In genomic region chr9:128438343-128439109, GRCh38 we compare ENCODE assay signal across 8 cellular contexts. TPM values are rescaled to one million over a fixed set of nuclear protein-coding genes. Genes with fewer than 3 reads are reported as not detected.
DNase-seq lines count a peak whose midpoint lies in the region; ATAC-seq and TF ChIP-seq lines count a peak whose summit lies in the region.

No MANE protein-coding gene starts in this region.

- peaks cover 0 to 5% (median 3%) of the 10 kb centered on the region in 4 donors for H3K4me1 Mint-ChIP-seq in naive thymus-derived CD8-positive, alpha-beta T cell
- peaks cover 11 to 15% of the 10 kb centered on the region in 2 donors for H3K4me1 Mint-ChIP-seq in stimulated activated naive B cell treated with anti-CD40 and anti-IgM and Interleukin-4, amounts not matched to agents 10 μg/mL and 1 μg/mL and 100 μg/mL, for 72 hours

- no peak overlapping the region for H3K4me3 ChIP-seq in Panc1 (ENCODE audit: low read depth in 2 of 2, low read length in 2 of 2)
- H3K4me3 ChIP-seq in esophagus squamous epithelium, result no peak overlapping the region

- TF ChIP-seq CTCF in Panc1 (IDR thresholded peaks at IDR 0.05), result peak; percentile 92
- TF ChIP-seq CTCF in esophagus squamous epithelium (IDR thresholded peaks at IDR 0.05), result peak; percentile 89 to 95 (median 92)

- no peaks in the 10 kb centered on the region for H3K9me3 ChIP-seq in Panc1 (ENCODE audit: control insufficient read depth, insufficient read depth, low read depth, low read length)
- H3K9me3 ChIP-seq in esophagus squamous epithelium, result no peaks in the 10 kb centered on the region

- TF ChIP-seq EP300 in Ishikawa (IDR thresholded peaks at IDR 0.05; ENCODE audit: borderline replicate concordance), result no peak

- DNase-seq in NCI-H187 (lab: John Stamatoyannopoulos, UW) (peak; percentile 5 to 12), NCI-H187 treated with DMSO at 0.1 percent for 48 hours (lab: John Stamatoyannopoulos, UW) (no peak), Panc1 (ENCODE audit: low read depth, low spot score) (no peak), activated T-cell treated with anti-CD3 and anti-CD28 coated beads for 4 hours (peak; percentile 77), esophagus squamous epithelium (lab: John Stamatoyannopoulos, UW) (no peak)
- DNase-seq in naive thymus-derived CD8-positive, alpha-beta T cell, result peak; percentile 57 to 88 (median 76)
- peak; percentile 71 for DNase-seq in stimulated activated naive B cell treated with anti-CD40 and anti-IgM and Interleukin-4, amounts not matched to agents 10 μg/mL and 1 μg/mL and 100 μg/mL, for 72 hours

- TF ChIP-seq RAD21 in Ishikawa (IDR thresholded peaks at IDR 0.05; ENCODE audit: low read depth), result peak; percentile 75

- TF ChIP-seq POLR2A in esophagus squamous epithelium (IDR thresholded peaks at IDR 0.05), result no peak

- peak; percentile 94 for ATAC-seq in Panc1
- ATAC-seq in naive thymus-derived CD8-positive, alpha-beta T cell, result peak; percentile 97 to 99
- peak; percentile 95 for ATAC-seq in stimulated activated naive B cell treated with anti-CD40 and anti-IgM and Interleukin-4, amounts not matched to agents 10 μg/mL and 1 μg/mL and 100 μg/mL, for 72 hours (replicated peaks)

- CTCF ChIA-PET in Panc1 (lab: Charles Lee), result interaction anchor here (0.5 to 1.0 kb wide), 5 partner anchors 17 to 281 kb away, joined by 3 to 6 read pairs (median 3); partner anchors contain the start of genes CERCAM and ODF2

- 43 to 60% methylated on average over 1 to 7 of the region's 12 CpGs for WGBS in esophagus squamous epithelium, 2 donors

- H3K4me1 ChIP-seq in Panc1 (ENCODE audit: control insufficient read depth, insufficient read depth, low read length) (no peaks in the 10 kb centered on the region), esophagus squamous epithelium (peaks cover 0 to 10% (median 3%) of the 10 kb centered on the region in 3 donors)

- no peaks in the 10 kb centered on the region for H3K27me3 Mint-ChIP-seq in naive thymus-derived CD8-positive, alpha-beta T cell
- no peaks in the 10 kb centered on the region for H3K27me3 Mint-ChIP-seq in stimulated activated naive B cell treated with anti-CD40 and anti-IgM and Interleukin-4, amounts not matched to agents 10 μg/mL and 1 μg/mL and 100 μg/mL, for 72 hours

- H3K27me3 ChIP-seq in Panc1 (ENCODE audit: control insufficient read depth, insufficient read depth, low read length) (no peaks in the 10 kb centered on the region), esophagus squamous epithelium (no peaks in the 10 kb centered on the region)

- peak overlapping the region in 2 of 10 donors; percentile 2 to 34 for H3K27ac Mint-ChIP-seq in naive thymus-derived CD8-positive, alpha-beta T cell
- H3K27ac Mint-ChIP-seq in stimulated activated naive B cell treated with anti-CD40 and anti-IgM and Interleukin-4, amounts not matched to agents 10 μg/mL and 1 μg/mL and 100 μg/mL, for 72 hours, result peak overlapping the region; percentile 51

- H3K36me3 ChIP-seq in Panc1 (ENCODE audit: control insufficient read depth, insufficient read depth, low read length) (no peaks in the 10 kb centered on the region), esophagus squamous epithelium (peaks cover 0 to 23% (median 0%) of the 10 kb centered on the region in 3 donors)

- H3K36me3 Mint-ChIP-seq in naive thymus-derived CD8-positive, alpha-beta T cell, result no peaks in the 10 kb centered on the region
- H3K36me3 Mint-ChIP-seq in stimulated activated naive B cell treated with anti-CD40 and anti-IgM and Interleukin-4, amounts not matched to agents 10 μg/mL and 1 μg/mL and 100 μg/mL, for 72 hours, result no peaks in the 10 kb centered on the region

- H3K9me3 Mint-ChIP-seq in naive thymus-derived CD8-positive, alpha-beta T cell, result no peaks in the 10 kb centered on the region
- no peaks in the 10 kb centered on the region for H3K9me3 Mint-ChIP-seq in stimulated activated naive B cell treated with anti-CD40 and anti-IgM and Interleukin-4, amounts not matched to agents 10 μg/mL and 1 μg/mL and 100 μg/mL, for 72 hours

- POLR2A ChIA-PET in Panc1 (lab: Charles Lee), result no interaction called here
- POLR2A ChIA-PET in naive thymus-derived CD8-positive, alpha-beta T cell (lab: Charles Lee), result interaction anchor here (0.5 kb wide), 1 partner anchor 72 kb away, joined by 3 read pairs; no protein-coding TSS in a partner anchor

- H3K4me3 Mint-ChIP-seq in naive thymus-derived CD8-positive, alpha-beta T cell, result no peak overlapping the region
- no peak overlapping the region for H3K4me3 Mint-ChIP-seq in stimulated activated naive B cell treated with anti-CD40 and anti-IgM and Interleukin-4, amounts not matched to agents 10 μg/mL and 1 μg/mL and 100 μg/mL, for 72 hours

- BruUV-seq in Panc1 (replicated peaks; lab: Mats Ljungman, UMichigan), result no TSS peak

- intact Hi-C loops in Panc1 (cut with micrococcal nuclease; ENCODE audit: unreplicated experiment) (no loop called here), esophagus squamous epithelium (cut with DNase I) (no loop called here)

- in situ Hi-C loops in Panc1 (cut with HindIII; ENCODE audit: low pct_unique_long_range_greater_than_20kb, low sequenced_read_pairs), result no loop called here

- H3K27ac ChIP-seq in Panc1 (ENCODE audit: low read length), result no peak overlapping the region
- H3K27ac ChIP-seq in esophagus squamous epithelium, result peak overlapping the region in 1 of 4 donors; percentile 30

TF ChIP-seq in Ishikawa, 13 proteins besides CTCF, POLR2A, EP300 and RAD21:
- TF ChIP-seq YY1 (IDR thresholded peaks at IDR 0.05; ENCODE audit: low read depth) (no peak), TEAD4 (IDR thresholded peaks at IDR 0.05) (no peak), EGR1 (IDR thresholded peaks at IDR 0.05) (no peak), ZBTB7A (IDR thresholded peaks at IDR 0.05; ENCODE audit: low read depth) (peak; percentile 76), NFIC (IDR thresholded peaks at IDR 0.05) (peak; percentile 80), CREB1 (IDR thresholded peaks at IDR 0.05; ENCODE audit: low read depth) (no peak), MAX (IDR thresholded peaks at IDR 0.05) (peak; percentile 41; the same call in 1 of the 2 replicates)
TF ChIP-seq in Ishikawa: peak in this region for 3.

RNA-seq across cellular contexts. Expression of gene ODF2, which starts 17.3 kb away (rescaled TPM):
- total RNA-seq in Panc1 (2021; ENCODE audit: unreplicated experiment), result 36.8 TPM
- 36.0 TPM for polyA plus RNA-seq in Panc1 (2012; ENCODE audit: insufficient read length)
- 10 to 100 TPM; 13.2 to 28.0 (median 19.8) TPM for total RNA-seq in esophagus squamous epithelium
- total RNA-seq in naive thymus-derived CD8-positive, alpha-beta T cell, result 10 to 100 TPM; 34.8 to 36.6 TPM
- 10 to 100 TPM; 15.6 to 32.8 (median 20.6) TPM for polyA plus RNA-seq in naive thymus-derived CD8-positive, alpha-beta T cell

RNA-seq across cellular contexts. Expression of gene CERCAM, which starts 17.9 kb away (rescaled TPM):
- total RNA-seq in Panc1 (2021; ENCODE audit: unreplicated experiment) (11.3 TPM), esophagus squamous epithelium (10 to 100 TPM in 1 of 4 donors, 1 to 10 TPM in 3; 2.2 to 18.3 (median 6.2) TPM)
- 22.5 TPM for polyA plus RNA-seq in Panc1 (2012; ENCODE audit: insufficient read length)
- total RNA-seq in naive thymus-derived CD8-positive, alpha-beta T cell, result 1 to 10 TPM; 1.3 to 1.7 TPM
- polyA plus RNA-seq in naive thymus-derived CD8-positive, alpha-beta T cell, result under 1 TPM; 0.14 to 0.90 (median 0.51) TPM

Comparison
In these comparisons a context has a peak if more than half of its experiments do, and no peak if none do; other contexts are left out.
1. DNase-seq: peak in NCI-H187 (2 of 2), activated T-cell treated with anti-CD3 and anti-CD28 coated beads for 4 hours (single experiment), naive thymus-derived CD8-positive, alpha-beta T cell (10 of 10) and stimulated activated naive B cell treated with anti-CD40 and anti-IgM and Interleukin-4, amounts not matched to agents 10 μg/mL and 1 μg/mL and 100 μg/mL, for 72 hours (single experiment); none in NCI-H187 treated with DMSO at 0.1 percent for 48 hours (single experiment), Panc1 (single experiment) and esophagus squamous epithelium (single experiment).
2. Peak in every context shown above with its lines, with median percentiles within 50 percentile points of each other: ATAC-seq.